1 cellular context compared by ENCODE assay signal in genomic region chr1:165828103-165828558, GRCh38.
TF ChIP-seq lines count a peak whose summit lies in the region.

No MANE protein-coding gene starts in this region.

TF ChIP-seq in HepG2, 621 proteins besides CTCF, POLR2A, EP300 and RAD21 (continued from another document):
- TF ChIP-seq ZBTB10 (CRISPR knock-in tag; IDR thresholded peaks at IDR 0.05; ENCODE audit: borderline replicate concordance) (0 out of 2 replicates have a peak, but pooled peaks have one; percentile 18), KDM2A (CRISPR knock-in tag; IDR thresholded peaks at IDR 0.05; ENCODE audit: borderline replicate concordance, low read depth) (peak; percentile 52), PRDM15 (CRISPR knock-in tag; IDR thresholded peaks at IDR 0.05) (peak; percentile 11; the same call in 1 of the 2 replicates), ZBTB2 (CRISPR knock-in tag; IDR thresholded peaks at IDR 0.05; ENCODE audit: low read depth) (peak; percentile 46), ZNF317 (CRISPR knock-in tag; IDR thresholded peaks at IDR 0.05) (0 out of 2 replicates have a peak, but pooled peaks have one; percentile 24)
